Comparison of ENCODE assay signal across 25 cellular contexts in the genomic region with DNA sequence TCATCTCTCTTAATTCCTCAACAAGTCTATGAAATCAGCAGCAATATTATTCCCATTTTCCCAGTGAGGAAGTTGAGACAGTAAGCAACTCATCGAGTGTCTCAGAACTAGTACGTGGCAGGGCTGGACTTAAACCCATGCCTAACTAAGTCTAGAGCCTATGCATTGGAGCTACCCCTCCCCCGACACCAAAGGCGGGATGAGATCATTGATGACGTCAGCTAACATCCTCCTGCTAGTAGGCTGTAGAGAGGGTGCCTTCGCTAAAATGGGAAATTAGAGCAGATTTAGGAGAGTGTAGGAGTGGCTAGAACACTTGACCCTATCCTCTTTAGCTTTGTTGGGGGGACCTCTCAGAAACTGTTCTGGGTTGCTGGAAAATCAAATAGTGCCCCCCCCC. TPM values are rescaled to one million over a fixed set of nuclear protein-coding genes. Genes with fewer than 3 reads are reported as not detected.
A peak's percentile ranks its signal among the peaks of the same experiment; 100 is the strongest.
DNase-seq lines count a peak whose midpoint lies in the region; TF ChIP-seq lines count a peak whose summit lies in the region.
"Had no signal": no experiment of that assay in that cellular context is flagged by ENCODE, and none has a peak within 500 bp of the region (broad histone marks: within the 10 kb centered on the region; RNA-seq: fewer than 3 reads in every experiment).

No MANE protein-coding gene starts in this region.

- H3K27me3 ChIP-seq in left ventricle myocardium inferior (ENCODE audit: low read depth), result peaks cover 96% of the 10 kb centered on the region
- H3K27me3 ChIP-seq: breast epithelium, transverse colon had no signal

- no peaks in the 10 kb centered on the region for H3K36me3 Mint-ChIP-seq in progenitor cell of endocrine pancreas (ENCODE audit: insufficient read depth)

- H3K27me3 Mint-ChIP-seq in progenitor cell of endocrine pancreas, result peaks cover 28% of the 10 kb centered on the region

- TF ChIP-seq CTCF in fibroblast of mammary gland (conservative IDR thresholded peaks at IDR 0.05; ENCODE audit: control insufficient read depth, insufficient read depth, low read depth, low read length), result no peak
- no peak for TF ChIP-seq CTCF in progenitor cell of endocrine pancreas (IDR thresholded peaks at IDR 0.05; ENCODE audit: unreplicated experiment)
- TF ChIP-seq CTCF in GM20000 (IDR thresholded peaks at IDR 0.05; ENCODE audit: extremely low read depth, missing control alignments), result no peak
- no peak for TF ChIP-seq CTCF in left ventricle myocardium inferior (IDR thresholded peaks at IDR 0.05; ENCODE audit: borderline replicate concordance)

- H3K4me3 Mint-ChIP-seq in progenitor cell of endocrine pancreas (ENCODE audit: low read depth), result no peak overlapping the region
- H3K4me3 Mint-ChIP-seq: activated CD4-positive, alpha-beta T cell treated with anti-CD3 and anti-CD28 coated beads, Interleukin-2, amount 10 ng/mL, durations not matched to agents 24 days and 14 days; activated naive CD4-positive, alpha-beta T cell treated with anti-CD3 and anti-CD28 coated beads for 36 hours; B cell; neural crest cell had no signal

- intact Hi-C loops in left ventricle myocardium inferior (cut with micrococcal nuclease), result no loop called here

- peak overlapping the region; percentile 19 for H3K27ac Mint-ChIP-seq in progenitor cell of endocrine pancreas
- H3K27ac Mint-ChIP-seq: activated CD4-positive, alpha-beta T cell treated with anti-CD3 and anti-CD28 coated beads, Interleukin-2, amount 10 ng/mL, durations not matched to agents 24 days and 14 days; activated naive CD4-positive, alpha-beta T cell treated with anti-CD3 and anti-CD28 coated beads for 36 hours; B cell had no signal

- no peaks in the 10 kb centered on the region for H3K9me3 ChIP-seq in left ventricle myocardium inferior (replicated peaks)
- H3K9me3 ChIP-seq: breast epithelium, lower lobe of right lung, mucosa of descending colon, transverse colon had no signal

- peaks cover 8% of the 10 kb centered on the region for H3K4me1 Mint-ChIP-seq in progenitor cell of endocrine pancreas (ENCODE audit: low read depth)
- H3K4me1 Mint-ChIP-seq: activated CD4-positive, alpha-beta T cell treated with anti-CD3 and anti-CD28 coated beads, Interleukin-2, amount 10 ng/mL, durations not matched to agents 24 days and 14 days; B cell had no signal

- H3K9me3 Mint-ChIP-seq in progenitor cell of endocrine pancreas (ENCODE audit: low read depth), result no peaks in the 10 kb centered on the region
- H3K9me3 Mint-ChIP-seq: activated CD4-positive, alpha-beta T cell treated with anti-CD3 and anti-CD28 coated beads, Interleukin-2, amount 10 ng/mL, durations not matched to agents 24 days and 14 days; activated naive CD4-positive, alpha-beta T cell treated with anti-CD3 and anti-CD28 coated beads for 36 hours; neural crest cell had no signal

- no peak overlapping the region for H3K27ac ChIP-seq in left ventricle myocardium inferior (replicated peaks)
- H3K27ac ChIP-seq: breast epithelium, KMS-11, lower lobe of right lung, RWPE1, transverse colon had no signal

- no peak overlapping the region for H3K4me3 ChIP-seq in fibroblast of mammary gland (ENCODE audit: control insufficient read depth, low read depth, low read length)
- H3K4me3 ChIP-seq in left ventricle myocardium inferior, result no peak overlapping the region
- H3K4me3 ChIP-seq: breast epithelium, lower lobe of right lung, mucosa of descending colon, transverse colon had no signal

- peak; percentile 19 for DNase-seq in NCI-H2227 (lab: John Stamatoyannopoulos, UW; ENCODE audit: unreplicated experiment)
- no peak for DNase-seq in NCI-H2227 treated with DMSO at 0.1 percent for 48 hours (lab: John Stamatoyannopoulos, UW)
- DNase-seq in OCI-M1 (lab: John Stamatoyannopoulos, UW), result peak; percentile 19
- DNase-seq in fibroblast of mammary gland (ENCODE audit: low read depth), result peak; percentile 31
- DNase-seq in progenitor cell of endocrine pancreas (ENCODE audit: low spot score, unreplicated experiment), result no peak
- DNase-seq in GM20000 (ENCODE audit: low spot score), result no peak
- no peak for DNase-seq in left ventricle myocardium inferior
- DNase-seq in DMS153 treated with DMSO at 0.1 percent for 48 hours (lab: John Stamatoyannopoulos, UW; ENCODE audit: unreplicated experiment), result no peak
- DNase-seq: 8988T; activated CD4-positive, alpha-beta T cell treated with anti-CD3 and anti-CD28 coated beads, Interleukin-2, amount 10 ng/mL, durations not matched to agents 24 days and 14 days; activated naive CD4-positive, alpha-beta T cell treated with anti-CD3 and anti-CD28 coated beads for 36 hours; amygdala; effector CD8-positive, alpha-beta T cell; foreskin melanocyte; lower lobe of right lung; mucosa of descending colon; MV-4-11; NCI-H146; stimulated activated CD8-positive, alpha-beta memory T cell treated with anti-CD3 and anti-CD28 coated beads, Interleukin-4, amount 100 ng/mL, for 48 hours; transverse colon had no signal

- H3K4me1 ChIP-seq in left ventricle myocardium inferior, result no peaks in the 10 kb centered on the region
- H3K4me1 ChIP-seq: breast epithelium, lower lobe of right lung, transverse colon had no signal

- H3K36me3 ChIP-seq in left ventricle myocardium inferior, result no peaks in the 10 kb centered on the region
- H3K36me3 ChIP-seq: breast epithelium, lower lobe of right lung, transverse colon had no signal

RNA-seq across cellular contexts. Expression of a gene that starts 7.7 kb away (rescaled TPM):
- total RNA-seq in progenitor cell of endocrine pancreas (12.9 and 14.6 TPM in 2 replicates), left ventricle myocardium inferior (2.2 TPM)

Comparison
In these comparisons a context has a peak if more than half of its experiments do, and no peak if none do; other contexts are left out.
1. DNase-seq: peak in NCI-H2227 (single experiment), OCI-M1 (single experiment) and fibroblast of mammary gland (single experiment); none in NCI-H2227 treated with DMSO at 0.1 percent for 48 hours (single experiment), progenitor cell of endocrine pancreas (single experiment), GM20000 (single experiment), left ventricle myocardium inferior (single experiment) and DMS153 treated with DMSO at 0.1 percent for 48 hours (single experiment).